ENCODE assay signal across 1 cellular context in the genomic region with DNA sequence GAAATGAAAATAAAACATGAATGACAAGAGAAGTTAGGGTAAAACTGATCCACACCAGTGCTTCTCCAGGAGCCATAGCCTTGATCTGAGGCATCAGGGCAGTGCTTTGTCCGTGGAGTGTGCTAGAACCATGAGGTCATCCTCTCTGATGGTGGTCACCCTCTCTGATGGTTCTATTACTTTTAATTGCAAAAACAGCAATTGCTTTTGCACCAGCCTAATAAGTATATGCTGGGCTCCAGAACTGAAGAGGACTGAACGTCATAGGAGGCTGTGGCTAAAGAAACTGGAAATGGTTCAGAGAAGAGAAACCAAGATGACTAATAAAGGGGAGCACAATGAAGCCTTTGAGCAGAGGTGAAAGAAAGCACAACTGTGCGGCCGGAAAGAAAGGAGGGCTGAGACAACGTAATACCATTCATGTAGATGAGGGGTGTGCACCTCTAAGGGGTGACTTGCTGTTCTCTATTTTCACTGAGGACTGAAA.
TF ChIP-seq lines count a peak whose summit lies in the region.

No MANE protein-coding gene starts in this region.

TF ChIP-seq in HepG2, 621 proteins besides CTCF, POLR2A, EP300 and RAD21 (continued from another document and continues in another):
- TF ChIP-seq, protein P1, sequence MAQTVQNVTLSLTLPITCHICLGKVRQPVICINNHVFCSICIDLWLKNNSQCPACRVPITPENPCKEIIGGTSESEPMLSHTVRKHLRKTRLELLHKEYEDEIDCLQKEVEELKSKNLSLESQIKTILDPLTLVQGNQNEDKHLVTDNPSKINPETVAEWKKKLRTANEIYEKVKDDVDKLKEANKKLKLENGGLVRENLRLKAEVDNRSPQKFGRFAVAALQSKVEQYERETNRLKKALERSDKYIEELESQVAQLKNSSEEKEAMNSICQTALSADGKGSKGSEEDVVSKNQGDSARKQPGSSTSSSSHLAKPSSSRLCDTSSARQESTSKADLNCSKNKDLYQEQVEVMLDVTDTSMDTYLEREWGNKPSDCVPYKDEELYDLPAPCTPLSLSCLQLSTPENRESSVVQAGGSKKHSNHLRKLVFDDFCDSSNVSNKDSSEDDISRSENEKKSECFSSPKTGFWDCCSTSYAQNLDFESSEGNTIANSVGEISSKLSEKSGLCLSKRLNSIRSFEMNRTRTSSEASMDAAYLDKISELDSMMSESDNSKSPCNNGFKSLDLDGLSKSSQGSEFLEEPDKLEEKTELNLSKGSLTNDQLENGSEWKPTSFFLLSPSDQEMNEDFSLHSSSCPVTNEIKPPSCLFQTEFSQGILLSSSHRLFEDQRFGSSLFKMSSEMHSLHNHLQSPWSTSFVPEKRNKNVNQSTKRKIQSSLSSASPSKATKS (CRISPR knock-in tag; IDR thresholded peaks at IDR 0.05), result no peak
- no peak for TF ChIP-seq ZNF850 (CRISPR knock-in tag; conservative IDR thresholded peaks at IDR 0.05)
- peak; percentile 60 for TF ChIP-seq FOSL2 (CRISPR knock-in tag; IDR thresholded peaks at IDR 0.05)
- TF ChIP-seq ZNF776 (CRISPR knock-in tag; IDR thresholded peaks at IDR 0.05), result no peak
- no peak for TF ChIP-seq CCDC6 (CRISPR knock-in tag; IDR thresholded peaks at IDR 0.05)
- no peak for TF ChIP-seq ZNF281 (CRISPR knock-in tag; IDR thresholded peaks at IDR 0.05; ENCODE audit: borderline replicate concordance)
- TF ChIP-seq SNAPC2 (CRISPR knock-in tag; IDR thresholded peaks at IDR 0.05), result no peak
- TF ChIP-seq, protein P2, sequence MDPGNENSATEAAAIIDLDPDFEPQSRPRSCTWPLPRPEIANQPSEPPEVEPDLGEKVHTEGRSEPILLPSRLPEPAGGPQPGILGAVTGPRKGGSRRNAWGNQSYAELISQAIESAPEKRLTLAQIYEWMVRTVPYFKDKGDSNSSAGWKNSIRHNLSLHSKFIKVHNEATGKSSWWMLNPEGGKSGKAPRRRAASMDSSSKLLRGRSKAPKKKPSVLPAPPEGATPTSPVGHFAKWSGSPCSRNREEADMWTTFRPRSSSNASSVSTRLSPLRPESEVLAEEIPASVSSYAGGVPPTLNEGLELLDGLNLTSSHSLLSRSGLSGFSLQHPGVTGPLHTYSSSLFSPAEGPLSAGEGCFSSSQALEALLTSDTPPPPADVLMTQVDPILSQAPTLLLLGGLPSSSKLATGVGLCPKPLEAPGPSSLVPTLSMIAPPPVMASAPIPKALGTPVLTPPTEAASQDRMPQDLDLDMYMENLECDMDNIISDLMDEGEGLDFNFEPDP (CRISPR knock-in tag; conservative IDR thresholded peaks at IDR 0.05), result no peak
- TF ChIP-seq NFE2 (CRISPR knock-in tag; IDR thresholded peaks at IDR 0.05), result no peak
- TF ChIP-seq, protein P3, sequence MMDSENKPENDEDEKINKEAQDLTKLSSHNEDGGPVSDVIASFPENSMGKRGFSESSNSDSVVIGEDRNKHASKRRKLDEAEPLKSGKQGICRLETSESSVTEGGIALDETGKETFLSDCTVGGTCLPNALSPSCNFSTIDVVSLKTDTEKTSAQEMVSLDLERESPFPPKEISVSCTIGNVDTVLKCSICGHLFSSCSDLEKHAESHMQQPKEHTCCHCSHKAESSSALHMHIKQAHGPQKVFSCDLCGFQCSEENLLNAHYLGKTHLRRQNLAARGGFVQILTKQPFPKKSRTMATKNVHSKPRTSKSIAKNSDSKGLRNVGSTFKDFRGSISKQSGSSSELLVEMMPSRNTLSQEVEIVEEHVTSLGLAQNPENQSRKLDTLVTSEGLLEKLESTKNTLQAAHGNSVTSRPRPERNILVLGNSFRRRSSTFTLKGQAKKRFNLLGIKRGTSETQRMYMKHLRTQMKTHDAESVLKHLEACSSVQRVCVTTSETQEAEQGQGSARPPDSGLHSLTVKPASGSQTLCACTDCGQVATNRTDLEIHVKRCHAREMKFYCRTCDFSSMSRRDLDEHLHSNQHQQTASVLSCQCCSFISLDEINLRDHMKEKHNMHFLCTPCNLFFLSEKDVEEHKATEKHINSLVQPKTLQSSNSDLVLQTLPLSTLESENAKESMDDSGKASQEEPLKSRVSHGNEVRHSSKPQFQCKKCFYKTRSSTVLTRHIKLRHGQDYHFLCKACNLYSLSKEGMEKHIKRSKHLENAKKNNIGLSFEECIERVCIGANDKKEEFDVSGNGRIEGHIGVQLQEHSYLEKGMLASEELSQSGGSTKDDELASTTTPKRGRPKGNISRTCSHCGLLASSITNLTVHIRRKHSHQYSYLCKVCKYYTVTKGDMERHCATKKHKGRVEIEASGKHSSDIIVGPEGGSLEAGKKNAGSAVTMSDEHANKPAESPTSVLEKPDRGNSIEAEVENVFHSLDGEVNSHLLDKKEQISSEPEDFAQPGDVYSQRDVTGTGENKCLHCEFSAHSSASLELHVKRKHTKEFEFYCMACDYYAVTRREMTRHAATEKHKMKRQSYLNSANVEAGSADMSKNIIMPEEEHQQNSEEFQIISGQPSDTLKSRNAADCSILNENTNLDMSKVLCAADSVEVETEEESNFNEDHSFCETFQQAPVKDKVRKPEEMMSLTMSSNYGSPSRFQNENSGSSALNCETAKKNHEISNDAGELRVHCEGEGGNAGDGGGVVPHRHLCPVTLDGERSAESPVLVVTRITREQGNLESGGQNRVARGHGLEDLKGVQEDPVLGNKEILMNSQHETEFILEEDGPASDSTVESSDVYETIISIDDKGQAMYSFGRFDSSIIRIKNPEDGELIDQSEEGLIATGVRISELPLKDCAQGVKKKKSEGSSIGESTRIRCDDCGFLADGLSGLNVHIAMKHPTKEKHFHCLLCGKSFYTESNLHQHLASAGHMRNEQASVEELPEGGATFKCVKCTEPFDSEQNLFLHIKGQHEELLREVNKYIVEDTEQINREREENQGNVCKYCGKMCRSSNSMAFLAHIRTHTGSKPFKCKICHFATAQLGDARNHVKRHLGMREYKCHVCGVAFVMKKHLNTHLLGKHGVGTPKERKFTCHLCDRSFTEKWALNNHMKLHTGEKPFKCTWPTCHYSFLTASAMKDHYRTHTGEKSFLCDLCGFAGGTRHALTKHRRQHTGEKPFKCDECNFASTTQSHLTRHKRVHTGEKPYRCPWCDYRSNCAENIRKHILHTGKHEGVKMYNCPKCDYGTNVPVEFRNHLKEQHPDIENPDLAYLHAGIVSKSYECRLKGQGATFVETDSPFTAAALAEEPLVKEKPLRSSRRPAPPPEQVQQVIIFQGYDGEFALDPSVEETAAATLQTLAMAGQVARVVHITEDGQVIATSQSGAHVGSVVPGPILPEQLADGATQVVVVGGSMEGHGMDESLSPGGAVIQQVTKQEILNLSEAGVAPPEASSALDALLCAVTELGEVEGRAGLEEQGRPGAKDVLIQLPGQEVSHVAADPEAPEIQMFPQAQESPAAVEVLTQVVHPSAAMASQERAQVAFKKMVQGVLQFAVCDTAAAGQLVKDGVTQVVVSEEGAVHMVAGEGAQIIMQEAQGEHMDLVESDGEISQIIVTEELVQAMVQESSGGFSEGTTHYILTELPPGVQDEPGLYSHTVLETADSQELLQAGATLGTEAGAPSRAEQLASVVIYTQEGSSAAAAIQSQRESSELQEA (CRISPR knock-in tag; IDR thresholded peaks at IDR 0.05; ENCODE audit: not compliant biosample characterization), result no peak
- no peak for TF ChIP-seq ZNF770 (CRISPR knock-in tag; IDR thresholded peaks at IDR 0.05)
- TF ChIP-seq ZNF124 (CRISPR knock-in tag; IDR thresholded peaks at IDR 0.05), result no peak
- TF ChIP-seq ZNF710 (CRISPR knock-in tag; IDR thresholded peaks at IDR 0.05; ENCODE audit: borderline replicate concordance), result 0 out of 2 replicates have a peak, but pooled peaks have one; percentile 27
- TF ChIP-seq HNRNPH1 (optimal IDR thresholded peaks at IDR 0.05; ENCODE audit: low read depth, low read length), result no peak
- TF ChIP-seq, protein P4, sequence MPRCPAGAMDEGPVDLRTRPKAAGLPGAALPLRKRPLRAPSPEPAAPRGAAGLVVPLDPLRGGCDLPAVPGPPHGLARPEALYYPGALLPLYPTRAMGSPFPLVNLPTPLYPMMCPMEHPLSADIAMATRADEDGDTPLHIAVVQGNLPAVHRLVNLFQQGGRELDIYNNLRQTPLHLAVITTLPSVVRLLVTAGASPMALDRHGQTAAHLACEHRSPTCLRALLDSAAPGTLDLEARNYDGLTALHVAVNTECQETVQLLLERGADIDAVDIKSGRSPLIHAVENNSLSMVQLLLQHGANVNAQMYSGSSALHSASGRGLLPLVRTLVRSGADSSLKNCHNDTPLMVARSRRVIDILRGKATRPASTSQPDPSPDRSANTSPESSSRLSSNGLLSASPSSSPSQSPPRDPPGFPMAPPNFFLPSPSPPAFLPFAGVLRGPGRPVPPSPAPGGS (CRISPR knock-in tag; IDR thresholded peaks at IDR 0.05), result no peak
- TF ChIP-seq ESRRA (CRISPR knock-in tag; IDR thresholded peaks at IDR 0.05; ENCODE audit: low read depth), result no peak
- no peak for TF ChIP-seq HNRNPUL1 (IDR thresholded peaks at IDR 0.05; ENCODE audit: low read depth, low read length)
- no peak for TF ChIP-seq MXD1 (CRISPR knock-in tag; IDR thresholded peaks at IDR 0.05)
